Comparison of ENCODE assay signal across 8 cellular contexts in genomic region chr11:106087815-106088435, GRCh38. TPM values are rescaled to one million over a fixed set of nuclear protein-coding genes. Genes with fewer than 3 reads are reported as not detected.
A peak's percentile ranks its signal among the peaks of the same experiment; 100 is the strongest.
DNase-seq lines count a peak whose midpoint lies in the region; ATAC-seq and TF ChIP-seq lines count a peak whose summit lies in the region.

No MANE protein-coding gene starts in this region.

- intact Hi-C loops in Caco-2 (cut with micrococcal nuclease; ENCODE audit: unreplicated experiment): loop anchor here (1.0 to 5.0 kb wide), 5 partner anchors 45 to 949 kb away; no protein-coding TSS in a partner anchor

- peaks cover 6% of the 10 kb centered on the region for H3K36me3 ChIP-seq in Caco-2 (ENCODE audit: control insufficient read depth, insufficient read depth, low read length)

- H3K4me1 Mint-ChIP-seq in Caco-2 (ENCODE audit: low read depth, unreplicated experiment) (peaks cover 25% of the 10 kb centered on the region), nephron progenitor cell (peaks cover 27% of the 10 kb centered on the region)
- H3K4me1 Mint-ChIP-seq in activated CD4-positive, alpha-beta memory T cell treated with anti-CD3 and anti-CD28 coated beads, Interleukin-2, amount 10 ng/mL, durations not matched to agents 7 days and 5 days: peaks cover 31% of the 10 kb centered on the region

- H3K9me3 Mint-ChIP-seq in Caco-2 (ENCODE audit: unreplicated experiment) (no peaks in the 10 kb centered on the region), nephron progenitor cell (no peaks in the 10 kb centered on the region)
- H3K9me3 Mint-ChIP-seq in activated CD4-positive, alpha-beta memory T cell treated with anti-CD3 and anti-CD28 coated beads, Interleukin-2, amount 10 ng/mL, durations not matched to agents 7 days and 5 days: no peaks in the 10 kb centered on the region

- POLR2A ChIA-PET in Caco-2 (lab: Charles Lee): no interaction called here
- POLR2A ChIA-PET in activated CD4-positive, alpha-beta memory T cell treated with anti-CD3 and anti-CD28 coated beads, Interleukin-2, amount 10 ng/mL, durations not matched to agents 7 days and 5 days (lab: Charles Lee): no interaction called here

- TF ChIP-seq CTCF in Caco-2 (IDR thresholded peaks at IDR 0.05; ENCODE audit: insufficient read depth in 1 of 2, low read depth in 1 of 2, low read length in 1 of 2, severe bottlenecking in 1 of 2, unreplicated experiment in 1 of 2) (peak; percentile 96 to 99), nephron progenitor cell (IDR thresholded peaks at IDR 0.05) (peak; percentile 94)

- no peak overlapping the region for H3K4me3 ChIP-seq in Caco-2 (ENCODE audit: low read depth, low read length)

- DNase-seq in Caco-2 (peak; percentile 57 to 70), NCI-H2227 (lab: John Stamatoyannopoulos, UW; ENCODE audit: unreplicated experiment) (peak; percentile 45), nephron progenitor cell (peak; percentile 44), epidermal melanocyte (ENCODE audit: insufficient read length, low spot score) (no peak)
- DNase-seq in activated CD4-positive, alpha-beta memory T cell treated with anti-CD3 and anti-CD28 coated beads, Interleukin-2, amount 10 ng/mL, durations not matched to agents 7 days and 5 days: peak; percentile 54

- no peaks in the 10 kb centered on the region for H3K9me3 ChIP-seq in Caco-2

- no TSS peak for BruUV-seq in Caco-2 (replicated peaks; lab: Mats Ljungman, UMichigan)

- H3K27ac Mint-ChIP-seq in Caco-2 (ENCODE audit: unreplicated experiment) (no peak overlapping the region), nephron progenitor cell (no peak overlapping the region)
- no peak overlapping the region for H3K27ac Mint-ChIP-seq in activated CD4-positive, alpha-beta memory T cell treated with anti-CD3 and anti-CD28 coated beads, Interleukin-2, amount 10 ng/mL, durations not matched to agents 7 days and 5 days

- CTCF ChIA-PET in Caco-2 (lab: Charles Lee): interaction anchor here (0.6 to 2.1 kb wide), 3 partner anchors 9 to 1370 kb away, joined by 3 to 6 read pairs (median 4); partner anchors contain the start of gene CWF19L2
- CTCF ChIA-PET in activated CD4-positive, alpha-beta memory T cell treated with anti-CD3 and anti-CD28 coated beads, Interleukin-2, amount 10 ng/mL, durations not matched to agents 7 days and 5 days (lab: Charles Lee): interaction anchor here (0.8 to 1.3 kb wide), 4 partner anchors 9 to 22 kb away, joined by 3 to 8 read pairs (median 5); partner anchors contain the start of genes AASDHPPT and KBTBD3

- ATAC-seq in GM21576 (IDR thresholded peaks at IDR 0.05; ENCODE audit: unreplicated experiment) (peak; percentile 22), esophagus mucosa (peak; percentile 53), HG02973 (IDR thresholded peaks at IDR 0.05; ENCODE audit: unreplicated experiment) (no peak)

- H3K27me3 Mint-ChIP-seq in Caco-2 (ENCODE audit: insufficient read depth, unreplicated experiment) (no peaks in the 10 kb centered on the region), nephron progenitor cell (ENCODE audit: low read depth, poor library complexity) (no peaks in the 10 kb centered on the region)
- H3K27me3 Mint-ChIP-seq in activated CD4-positive, alpha-beta memory T cell treated with anti-CD3 and anti-CD28 coated beads, Interleukin-2, amount 10 ng/mL, durations not matched to agents 7 days and 5 days: no peaks in the 10 kb centered on the region

- H3K4me3 Mint-ChIP-seq in Caco-2 (ENCODE audit: unreplicated experiment) (no peak overlapping the region), nephron progenitor cell (no peak overlapping the region)
- H3K4me3 Mint-ChIP-seq in activated CD4-positive, alpha-beta memory T cell treated with anti-CD3 and anti-CD28 coated beads, Interleukin-2, amount 10 ng/mL, durations not matched to agents 7 days and 5 days: no peak overlapping the region

- H3K36me3 Mint-ChIP-seq in Caco-2 (ENCODE audit: insufficient read depth, unreplicated experiment): peaks cover 73% of the 10 kb centered on the region
- H3K36me3 Mint-ChIP-seq in activated CD4-positive, alpha-beta memory T cell treated with anti-CD3 and anti-CD28 coated beads, Interleukin-2, amount 10 ng/mL, durations not matched to agents 7 days and 5 days (ENCODE audit: low read depth): peaks cover 27% of the 10 kb centered on the region
- peaks cover 63% of the 10 kb centered on the region for H3K36me3 Mint-ChIP-seq in nephron progenitor cell (ENCODE audit: low read depth)

- peaks cover 6% of the 10 kb centered on the region for H3K4me1 ChIP-seq in Caco-2

- no peaks in the 10 kb centered on the region for H3K27me3 ChIP-seq in Caco-2 (replicated peaks; ENCODE audit: control insufficient read depth, insufficient read depth, low read length)

RNA-seq across cellular contexts. Expression of gene AASDHPPT, which starts 10.5 kb away (rescaled TPM):
- total RNA-seq in Caco-2 (2022) (64.8 and 70.4 TPM in 2 replicates), esophagus mucosa (23.6 TPM)
- total RNA-seq in activated CD4-positive, alpha-beta memory T cell treated with anti-CD3 and anti-CD28 coated beads, Interleukin-2, amount 10 ng/mL, durations not matched to agents 7 days and 5 days: 10 to 100 TPM; 33.9 to 36.9 TPM

RNA-seq across cellular contexts. Expression of gene KBTBD3, which starts 10.8 kb away (rescaled TPM):
- total RNA-seq in Caco-2 (2022): 3.2 and 5.6 TPM in 2 replicates
- total RNA-seq in activated CD4-positive, alpha-beta memory T cell treated with anti-CD3 and anti-CD28 coated beads, Interleukin-2, amount 10 ng/mL, durations not matched to agents 7 days and 5 days: 10 to 100 TPM in 1 of 2 experiments, 1 to 10 TPM in 1; 9.2 to 11.6 TPM
- total RNA-seq in esophagus mucosa: 3.1 TPM
